ENCODE assay signal across 1 cellular context in genomic region chr10:1737222-1738061, GRCh38.
A peak's percentile ranks its signal among the peaks of the same experiment; 100 is the strongest.
TF ChIP-seq lines count a peak whose summit lies in the region.

ADARB2 (minus strand) TSS chr10:1737525.

TF ChIP-seq in GM12878, 131 proteins besides CTCF, POLR2A, EP300 and RAD21 (continued from another document and continues in another):
- TF ChIP-seq RELB (IDR thresholded peaks at IDR 0.05; ENCODE audit: low read depth) (peak; percentile 92), ZNF622 (IDR thresholded peaks at IDR 0.05) (no peak), BCL3 (IDR thresholded peaks at IDR 0.05; ENCODE audit: borderline replicate concordance, insufficient read depth, low read depth, low read length, poor library complexity, severe bottlenecking) (peak; percentile 60), PBX3 (IDR thresholded peaks at IDR 0.05; ENCODE audit: insufficient replicate concordance, low read depth, low read length) (no peak), NRF1 (conservative IDR thresholded peaks at IDR 0.05; ENCODE audit: low read depth, low read length) (no peak), ZNF207 (IDR thresholded peaks at IDR 0.05; ENCODE audit: borderline replicate concordance) (peak; percentile 70; the same call in 1 of the 2 replicates), FOS (IDR thresholded peaks at IDR 0.05; ENCODE audit: borderline replicate concordance, extremely low read depth, insufficient read length) (no peak), IKZF1 (conservative IDR thresholded peaks at IDR 0.05) (peak; percentile 95), CHD4 (IDR thresholded peaks at IDR 0.05) (no peak), USF1 (IDR thresholded peaks at IDR 0.05; ENCODE audit: borderline replicate concordance, extremely low read length, insufficient read depth, low read depth, low read length) (no peak), SPI1 (IDR thresholded peaks at IDR 0.05; ENCODE audit: borderline replicate concordance, insufficient read depth, low read depth, low read length) (peak; percentile 75; the same call in 1 of the 2 replicates), CHD1 (IDR thresholded peaks at IDR 0.05; ENCODE audit: low read depth, low read length) (no peak), SMARCA5 (IDR thresholded peaks at IDR 0.05) (peak; percentile 62; the same call in 1 of the 2 replicates), NKRF (conservative IDR thresholded peaks at IDR 0.05) (0 out of 2 replicates have a peak, but pooled peaks have one; percentile 18), IRF4 (IDR thresholded peaks at IDR 0.05; ENCODE audit: low read depth, low read length) (peak; percentile 61; the same call in 1 of the 2 replicates), PKNOX1 (IDR thresholded peaks at IDR 0.05) (peak; percentile 72), POLR2AphosphoS2 (IDR thresholded peaks at IDR 0.05; ENCODE audit: low read depth, low read length) (no peak), POLR2AphosphoS5 (IDR thresholded peaks at IDR 0.05; ENCODE audit: low read length) (peak; percentile 94), PAX5 (IDR thresholded peaks at IDR 0.05; ENCODE audit: borderline replicate concordance, low read depth, low read length) (peak; percentile 66; the same call in 1 of the 2 replicates), MTA2 (IDR thresholded peaks at IDR 0.05; ENCODE audit: low read depth) (peak; percentile 70; the same call in 1 of the 2 replicates), DPF2 (IDR thresholded peaks at IDR 0.05) (peak; percentile 75), BCL11A (IDR thresholded peaks at IDR 0.05; ENCODE audit: low read depth, low read length) (peak; percentile 62; the same call in 1 of the 2 replicates), SMAD1 (IDR thresholded peaks at IDR 0.05; ENCODE audit: low read depth, partially characterized antibody) (no peak), ZNF687 (IDR thresholded peaks at IDR 0.05) (peak; percentile 58; the same call in 1 of the 2 replicates), KAT2A (conservative IDR thresholded peaks at IDR 0.05; ENCODE audit: control insufficient read depth, low read depth, low read length) (no peak), JUND (IDR thresholded peaks at IDR 0.05; ENCODE audit: low read depth, low read length) (no peak), ATF7 (IDR thresholded peaks at IDR 0.05; ENCODE audit: low read depth) (peak; percentile 62), LARP7 (IDR thresholded peaks at IDR 0.05) (peak; percentile 50), NFXL1 (IDR thresholded peaks at IDR 0.05; ENCODE audit: borderline replicate concordance) (no peak), EZH2 (IDR thresholded peaks at IDR 0.05; ENCODE audit: borderline replicate concordance, control insufficient read depth, low read depth, low read length) (no peak), CBX3 (IDR thresholded peaks at IDR 0.05; ENCODE audit: borderline replicate concordance, low read depth) (no peak), TAF1 (IDR thresholded peaks at IDR 0.05; ENCODE audit: borderline replicate concordance, low read depth, low read length) (peak; percentile 60; the same call in 1 of the 2 replicates), CHD2 (IDR thresholded peaks at IDR 0.05; ENCODE audit: borderline replicate concordance, low read depth, low read length) (peak; percentile 40; the same call in 1 of the 2 replicates), MYB (IDR thresholded peaks at IDR 0.05; ENCODE audit: borderline replicate concordance, low read depth, low read length) (peak; percentile 48; the same call in 1 of the 2 replicates), IKZF2 (IDR thresholded peaks at IDR 0.05) (peak; percentile 89 to 91), BACH1 (IDR thresholded peaks at IDR 0.05; ENCODE audit: borderline replicate concordance) (no peak), CUX1 (IDR thresholded peaks at IDR 0.05; ENCODE audit: insufficient replicate concordance, low read depth, low read length) (peak; percentile 85), SUPT20H (IDR thresholded peaks at IDR 0.05; ENCODE audit: borderline replicate concordance, control insufficient read depth, low read depth, low read length) (no peak), YBX1 (IDR thresholded peaks at IDR 0.05) (peak; percentile 87), CREB1 (IDR thresholded peaks at IDR 0.05; ENCODE audit: low read depth) (peak; percentile 60; the same call in 1 of the 2 replicates), STAT1 (conservative IDR thresholded peaks at IDR 0.05) (0 out of 2 replicates have a peak, but pooled peaks have one; percentile 17), MXI1 (IDR thresholded peaks at IDR 0.05; ENCODE audit: low read depth, low read length) (no peak; the same call in 1 of the 2 replicates), MLLT1 (IDR thresholded peaks at IDR 0.05) (0 out of 2 replicates have a peak, but pooled peaks have one; percentile 50), SP1 (IDR thresholded peaks at IDR 0.05; ENCODE audit: low read depth, low read length) (no peak)
